Comparison of ENCODE assay signal across 10 cellular contexts in the genomic region with DNA sequence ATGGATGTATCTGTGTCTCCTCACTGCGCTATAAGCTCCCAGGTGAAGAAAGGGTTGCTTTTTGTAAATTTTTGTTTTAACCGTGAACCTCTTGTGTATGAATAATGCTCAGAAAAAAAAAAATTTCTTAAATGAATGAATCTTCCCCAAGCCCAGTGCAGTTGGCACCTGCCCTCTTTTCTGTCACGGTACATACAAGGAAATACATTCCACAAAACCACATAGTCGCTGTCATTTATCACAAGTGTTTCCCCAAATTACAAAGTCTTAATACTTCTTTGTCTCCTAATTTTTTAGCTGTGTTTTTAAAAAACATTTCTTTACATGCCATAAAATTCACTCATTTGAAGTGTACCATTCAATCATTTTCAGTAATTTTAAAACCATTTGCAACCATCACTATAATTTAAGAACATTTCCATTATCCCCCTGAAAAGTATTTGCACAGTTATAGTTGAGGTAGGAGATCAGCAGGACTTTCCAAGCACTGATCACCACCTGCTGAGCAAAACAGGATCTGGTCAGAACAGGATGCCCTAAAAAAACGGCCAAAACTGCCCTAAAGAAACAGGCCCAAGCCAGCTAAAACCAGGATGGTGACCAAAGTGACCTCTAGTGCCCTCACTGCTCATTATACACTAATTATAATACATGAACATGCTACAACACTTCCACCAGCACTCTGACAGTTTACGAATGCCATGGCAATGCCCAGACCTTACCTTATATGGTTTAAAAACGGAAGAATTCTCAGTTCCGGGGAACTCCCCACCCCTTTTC. TPM values are rescaled to one million over a fixed set of nuclear protein-coding genes. Genes with fewer than 3 reads are reported as not detected.
DNase-seq lines count a peak whose midpoint lies in the region; ATAC-seq and TF ChIP-seq lines count a peak whose summit lies in the region.
"Had no signal": no experiment of that assay in that cellular context is flagged by ENCODE, and none has a peak within 500 bp of the region (broad histone marks: within the 10 kb centered on the region; RNA-seq: fewer than 3 reads in every experiment).

No MANE protein-coding gene starts in this region.

- ATAC-seq in CD4-positive, CD25-positive, alpha-beta regulatory T cell (ENCODE audit: low read depth in 2 of 2): no peak
- ATAC-seq in HCT116 (no peak), HG03439 (IDR thresholded peaks at IDR 0.05; ENCODE audit: unreplicated experiment) (no peak)
- no peak for ATAC-seq in activated CD8-positive, alpha-beta T cell treated with anti-CD3 and anti-CD28 coated beads, Interleukin-2, amount 10 ng/mL, durations not matched to agents 7 days and 5 days
- no peak for ATAC-seq in naive thymus-derived CD4-positive, alpha-beta T cell

- no peak for TF ChIP-seq POLR2A in HCT116 (IDR thresholded peaks at IDR 0.05; ENCODE audit: borderline replicate concordance, extremely low read depth, insufficient read depth, insufficient read length)
- TF ChIP-seq POLR2A in Peyer's patch (IDR thresholded peaks at IDR 0.05): no peak

- no peaks in the 10 kb centered on the region for H3K36me3 Mint-ChIP-seq in CD4-positive, CD25-positive, alpha-beta regulatory T cell
- H3K36me3 Mint-ChIP-seq in activated CD8-positive, alpha-beta T cell treated with anti-CD3 and anti-CD28 coated beads, Interleukin-2, amount 10 ng/mL, durations not matched to agents 7 days and 5 days (ENCODE audit: low read depth): peaks cover 29% of the 10 kb centered on the region
- peaks cover 0 to 7% (median 0%) of the 10 kb centered on the region in 5 donors for H3K36me3 Mint-ChIP-seq in naive thymus-derived CD4-positive, alpha-beta T cell

- H3K4me3 ChIP-seq in CD4-positive, CD25-positive, alpha-beta regulatory T cell (ENCODE audit: low read depth, low read length): no peak overlapping the region
- no peak overlapping the region for H3K4me3 ChIP-seq in HCT116 (replicated peaks in 1 of 2; ENCODE audit: low read depth in 1 of 2, low read length in 2 of 2)
- no peak overlapping the region for H3K4me3 ChIP-seq in naive thymus-derived CD4-positive, alpha-beta T cell (ENCODE audit: low read length)
- H3K4me3 ChIP-seq in Peyer's patch: peak overlapping the region in 1 of 4 donors; percentile 68
- H3K4me3 ChIP-seq in BE2C (ENCODE audit: low read depth, low read length): no peak overlapping the region

- H3K4me3 Mint-ChIP-seq in CD4-positive, CD25-positive, alpha-beta regulatory T cell: peak overlapping the region; percentile 88 to 98 (median 92)
- H3K4me3 Mint-ChIP-seq in activated CD8-positive, alpha-beta T cell treated with anti-CD3 and anti-CD28 coated beads, Interleukin-2, amount 10 ng/mL, durations not matched to agents 7 days and 5 days: peak overlapping the region; percentile 84
- H3K4me3 Mint-ChIP-seq in naive thymus-derived CD4-positive, alpha-beta T cell: peak overlapping the region; percentile 87 to 97 (median 94)

- DNase-seq in CD4-positive, CD25-positive, alpha-beta regulatory T cell: no peak
- no peak for DNase-seq in HCT116 (ENCODE audit: low read depth, low spot score)
- no peak for DNase-seq in activated CD8-positive, alpha-beta T cell treated with anti-CD3 and anti-CD28 coated beads, Interleukin-2, amount 10 ng/mL, durations not matched to agents 7 days and 5 days
- no peak for DNase-seq in naive thymus-derived CD4-positive, alpha-beta T cell
- DNase-seq in Peyer's patch: no peak
- DNase-seq in EL: no peak
- no peak for DNase-seq in BE2C
- DNase-seq: activated CD4-positive, CD25-positive, alpha-beta regulatory T cell treated with anti-CD3 and anti-CD28 coated beads, Interleukin-2, amount 50 U/mL, for 72 hours; NCI-H1105 treated with DMSO at 0.1 percent for 48 hours had no signal

- H4K20me1 ChIP-seq in HCT116 (ENCODE audit: insufficient read depth): no peaks in the 10 kb centered on the region

- POLR2A ChIA-PET in HCT116 (lab: Charles Lee): interaction anchor here (1.0 kb wide), 1 partner anchor 36 kb away, joined by 3 read pairs; no protein-coding TSS in a partner anchor
- POLR2A ChIA-PET in activated CD8-positive, alpha-beta T cell treated with anti-CD3 and anti-CD28 coated beads, Interleukin-2, amount 10 ng/mL, durations not matched to agents 7 days and 5 days (lab: Charles Lee): interaction anchor here (2.0 to 4.3 kb wide), 3 partner anchors 24 to 178 kb away, joined by 25 to 62 read pairs (median 44); partner anchors contain the start of genes BIVM, ERCC5, POGLUT2 and TPP2
- POLR2A ChIA-PET in naive thymus-derived CD4-positive, alpha-beta T cell (lab: Charles Lee): interaction anchor here (2.6 to 4.3 kb wide), 3 partner anchors 72 to 182 kb away, joined by 19 to 51 read pairs (median 41); partner anchors contain the start of genes ERCC5 and TPP2

- intact Hi-C loops in HCT116 (cut with micrococcal nuclease): no loop called here
- intact Hi-C loops in naive thymus-derived CD4-positive, alpha-beta T cell (cut with micrococcal nuclease): loop anchor here (5.0 kb wide), 3 partner anchors 47 to 382 kb away; no protein-coding TSS in a partner anchor

- H3K79me2 ChIP-seq in HCT116 (ENCODE audit: insufficient read depth, low read length): peaks cover 21% of the 10 kb centered on the region

- H3K36me3 ChIP-seq in CD4-positive, CD25-positive, alpha-beta regulatory T cell (ENCODE audit: control insufficient read depth, insufficient read depth, low read length): no peaks in the 10 kb centered on the region
- H3K36me3 ChIP-seq in HCT116 (ENCODE audit: control insufficient read depth in 1 of 2, insufficient read depth in 2 of 2, low read length in 2 of 2) (0 out of 4 replicates have a peak, but pooled peaks cover 0 to 3% of the 10 kb centered on the region in 2 experiments), Peyer's patch (no peaks in the 10 kb centered on the region), BE2C (no peaks in the 10 kb centered on the region)
- peaks cover 0 to 7% (median 0%) of the 10 kb centered on the region in 3 experiments for H3K36me3 ChIP-seq in naive thymus-derived CD4-positive, alpha-beta T cell (ENCODE audit: control insufficient read depth in 2 of 3, insufficient read depth in 3 of 3, low read length in 3 of 3)

- H3K27me3 ChIP-seq in CD4-positive, CD25-positive, alpha-beta regulatory T cell (ENCODE audit: control insufficient read depth, insufficient read depth, low read length): no peaks in the 10 kb centered on the region
- H3K27me3 ChIP-seq in HCT116 (ENCODE audit: insufficient read depth, low read length): no peaks in the 10 kb centered on the region
- H3K27me3 ChIP-seq in naive thymus-derived CD4-positive, alpha-beta T cell (ENCODE audit: control insufficient read depth in 2 of 2, insufficient read depth in 2 of 2, low read length in 2 of 2): no peaks in the 10 kb centered on the region
- H3K27me3 ChIP-seq in Peyer's patch: no peaks in the 10 kb centered on the region
- H3K27me3 ChIP-seq in BE2C: no peaks in the 10 kb centered on the region

- peaks cover 23% of the 10 kb centered on the region for H3K4me1 ChIP-seq in CD4-positive, CD25-positive, alpha-beta regulatory T cell (ENCODE audit: control insufficient read depth, insufficient read depth, low read length, poor library complexity, severe bottlenecking)
- peaks cover 0 to 25% of the 10 kb centered on the region in 2 experiments; a peak in 2 of 4 replicates for H3K4me1 ChIP-seq in HCT116 (ENCODE audit: control insufficient read depth in 1 of 2, insufficient read depth in 2 of 2, low read length in 2 of 2)
- H3K4me1 ChIP-seq in naive thymus-derived CD4-positive, alpha-beta T cell (ENCODE audit: control insufficient read depth in 2 of 2, insufficient read depth in 2 of 2, low read length in 2 of 2): peaks cover 11 to 13% of the 10 kb centered on the region in 2 donors
- H3K4me1 ChIP-seq in Peyer's patch: peaks cover 0 to 11% (median 3%) of the 10 kb centered on the region in 4 donors
- H3K4me1 ChIP-seq in BE2C: no peaks in the 10 kb centered on the region

- H3K9ac ChIP-seq in HCT116 (ENCODE audit: low read length): no peak overlapping the region

- no peaks in the 10 kb centered on the region for H3K9me3 ChIP-seq in CD4-positive, CD25-positive, alpha-beta regulatory T cell (ENCODE audit: control insufficient read depth in 2 of 2, low read length in 2 of 2)
- H3K9me3 ChIP-seq in HCT116 (ENCODE audit: control insufficient read depth in 1 of 2, insufficient read depth in 1 of 2, low read depth in 1 of 2, low read length in 2 of 2): no peaks in the 10 kb centered on the region
- no peaks in the 10 kb centered on the region for H3K9me3 ChIP-seq in naive thymus-derived CD4-positive, alpha-beta T cell (ENCODE audit: control insufficient read depth in 2 of 3, low read length in 3 of 3)
- H3K9me3 ChIP-seq in Peyer's patch: no peaks in the 10 kb centered on the region
- H3K9me3 ChIP-seq in BE2C: no peaks in the 10 kb centered on the region

- no peak for TF ChIP-seq RAD21 in HCT116 (IDR thresholded peaks at IDR 0.05; ENCODE audit: low read depth)

- H3K27me3 Mint-ChIP-seq in CD4-positive, CD25-positive, alpha-beta regulatory T cell: no peaks in the 10 kb centered on the region
- no peaks in the 10 kb centered on the region for H3K27me3 Mint-ChIP-seq in activated CD8-positive, alpha-beta T cell treated with anti-CD3 and anti-CD28 coated beads, Interleukin-2, amount 10 ng/mL, durations not matched to agents 7 days and 5 days (ENCODE audit: low read depth)
- H3K27me3 Mint-ChIP-seq in naive thymus-derived CD4-positive, alpha-beta T cell: no peaks in the 10 kb centered on the region

- peaks cover 21 to 51% (median 36%) of the 10 kb centered on the region in 4 donors for H3K4me1 Mint-ChIP-seq in CD4-positive, CD25-positive, alpha-beta regulatory T cell
- H3K4me1 Mint-ChIP-seq in activated CD8-positive, alpha-beta T cell treated with anti-CD3 and anti-CD28 coated beads, Interleukin-2, amount 10 ng/mL, durations not matched to agents 7 days and 5 days (ENCODE audit: low read depth): peaks cover 73% of the 10 kb centered on the region
- peaks cover 25 to 65% (median 56%) of the 10 kb centered on the region in 7 donors for H3K4me1 Mint-ChIP-seq in naive thymus-derived CD4-positive, alpha-beta T cell

- CTCF ChIA-PET in HCT116 (lab: Charles Lee): interaction anchor here (2.0 kb wide), 1 partner anchor 72 kb away, joined by 4 read pairs; no protein-coding TSS in a partner anchor
- CTCF ChIA-PET in activated CD8-positive, alpha-beta T cell treated with anti-CD3 and anti-CD28 coated beads, Interleukin-2, amount 10 ng/mL, durations not matched to agents 7 days and 5 days (lab: Charles Lee): interaction anchor here (1.1 to 5.2 kb wide), 2 partner anchors 16 to 26 kb away, joined by 6 to 32 read pairs; no protein-coding TSS in a partner anchor
- CTCF ChIA-PET in naive thymus-derived CD4-positive, alpha-beta T cell (lab: Charles Lee): interaction anchor here (1.3 to 2.0 kb wide), 2 partner anchors 26 to 193 kb away, joined by 3 to 4 read pairs; no protein-coding TSS in a partner anchor

- no peak overlapping the region for H2AFZ ChIP-seq in HCT116 (ENCODE audit: low read depth, low read length, poor library complexity, severe bottlenecking)

- H3K27ac ChIP-seq in CD4-positive, CD25-positive, alpha-beta regulatory T cell (ENCODE audit: insufficient read depth, low read length, poor library complexity, severe bottlenecking): no peak overlapping the region
- no peak overlapping the region for H3K27ac ChIP-seq in HCT116 (ENCODE audit: low read depth, low read length)
- no peak overlapping the region for H3K27ac ChIP-seq in naive thymus-derived CD4-positive, alpha-beta T cell (ENCODE audit: low read depth, low read length)
- no peak overlapping the region for H3K27ac ChIP-seq in Peyer's patch

- H3K4me2 ChIP-seq in HCT116 (ENCODE audit: low read length): peak overlapping the region; percentile 96; the same call in 1 of the 2 replicates

- RAD21 ChIA-PET in HCT116 (lab: Charles Lee; ENCODE audit: low non-redundant PET in 1 of 2, low total read pairs in 2 of 2, uncharacterized antibody in 2 of 2, unreplicated experiment in 2 of 2): no interaction called here

- no peaks in the 10 kb centered on the region for H3K9me3 Mint-ChIP-seq in CD4-positive, CD25-positive, alpha-beta regulatory T cell
- H3K9me3 Mint-ChIP-seq in activated CD8-positive, alpha-beta T cell treated with anti-CD3 and anti-CD28 coated beads, Interleukin-2, amount 10 ng/mL, durations not matched to agents 7 days and 5 days (ENCODE audit: insufficient read depth): no peaks in the 10 kb centered on the region
- peaks cover 0 to 4% (median 0%) of the 10 kb centered on the region in 11 donors for H3K9me3 Mint-ChIP-seq in naive thymus-derived CD4-positive, alpha-beta T cell

- BruUV-seq in HCT116 (replicated peaks; lab: Mats Ljungman, UMichigan): no TSS peak

- no peak for TF ChIP-seq CTCF in HCT116 (IDR thresholded peaks at IDR 0.05 in 2 of 3, conservative IDR thresholded peaks at IDR 0.05 in 1 of 3; ENCODE audit: borderline replicate concordance in 1 of 3, insufficient read depth in 1 of 3, low read depth in 2 of 3, low read length in 2 of 3)
- no peak for TF ChIP-seq CTCF in Peyer's patch (IDR thresholded peaks at IDR 0.05)
- TF ChIP-seq CTCF in BE2C (IDR thresholded peaks at IDR 0.05; ENCODE audit: low read depth, low read length): no peak

- no peaks in the 10 kb centered on the region for H3K9me2 ChIP-seq in HCT116 (ENCODE audit: insufficient read depth)

- peak overlapping the region; percentile 52 to 97 (median 91) for H3K27ac Mint-ChIP-seq in CD4-positive, CD25-positive, alpha-beta regulatory T cell
- H3K27ac Mint-ChIP-seq in activated CD8-positive, alpha-beta T cell treated with anti-CD3 and anti-CD28 coated beads, Interleukin-2, amount 10 ng/mL, durations not matched to agents 7 days and 5 days: peak overlapping the region; percentile 92
- H3K27ac Mint-ChIP-seq in naive thymus-derived CD4-positive, alpha-beta T cell: peak overlapping the region; percentile 66 to 96 (median 92)

RNA-seq across cellular contexts. Expression of gene TEX30, which starts 1.2 kb away (rescaled TPM):
- 8.4 TPM for total RNA-seq in CD4-positive, CD25-positive, alpha-beta regulatory T cell
- 10 to 100 TPM; 17.5 to 29.5 (median 26.0) TPM for polyA plus RNA-seq in CD4-positive, CD25-positive, alpha-beta regulatory T cell
- 22.3 TPM for total RNA-seq in HCT116 (2021; ENCODE audit: unreplicated experiment)
- 4.2 and 9.6 TPM in 2 replicates for polyA plus RNA-seq in HCT116 (2012)
- 10 to 100 TPM; 40.1 to 43.3 TPM for total RNA-seq in activated CD8-positive, alpha-beta T cell treated with anti-CD3 and anti-CD28 coated beads, Interleukin-2, amount 10 ng/mL, durations not matched to agents 7 days and 5 days
- 10 to 100 TPM in 1 of 5 experiments, 1 to 10 TPM in 4; 3.7 to 30.8 (median 8.3) TPM for total RNA-seq in naive thymus-derived CD4-positive, alpha-beta T cell
- polyA plus RNA-seq in naive thymus-derived CD4-positive, alpha-beta T cell: 10 to 100 TPM; 17.8 to 20.4 TPM
- total RNA-seq in Peyer's patch: 10 to 100 TPM in 1 of 4 donors, 1 to 10 TPM in 2, not detected in 1; 2.4 to 11.0 (median 4.8) TPM
- polyA plus RNA-seq in BE2C (2012; ENCODE audit: insufficient read depth, insufficient read length, low read depth): 6.2 TPM

RNA-seq across cellular contexts. Expression of gene POGLUT2, which starts 24.0 kb away (rescaled TPM):
- total RNA-seq in CD4-positive, CD25-positive, alpha-beta regulatory T cell: 0.64 TPM
- polyA plus RNA-seq in CD4-positive, CD25-positive, alpha-beta regulatory T cell: 1 to 10 TPM in 2 of 4 donors, under 1 TPM in 2; 0.20 to 1.2 (median 1.0) TPM
- total RNA-seq in HCT116 (2021; ENCODE audit: unreplicated experiment) (4.8 TPM), Peyer's patch (1 to 10 TPM in 2 of 4 donors, under 1 TPM in 1, not detected in 1; 0.70 to 2.4 (median 1.5) TPM)
- polyA plus RNA-seq in HCT116 (2012): 1.2 and 2.2 TPM in 2 replicates
- 10 to 100 TPM; 12.5 to 13.4 TPM for total RNA-seq in activated CD8-positive, alpha-beta T cell treated with anti-CD3 and anti-CD28 coated beads, Interleukin-2, amount 10 ng/mL, durations not matched to agents 7 days and 5 days
- total RNA-seq in naive thymus-derived CD4-positive, alpha-beta T cell: 10 to 100 TPM in 1 of 5 experiments, under 1 TPM in 4; 0.19 to 10.4 (median 0.40) TPM
- polyA plus RNA-seq in naive thymus-derived CD4-positive, alpha-beta T cell: not detected
- 26.9 TPM for polyA plus RNA-seq in BE2C (2012; ENCODE audit: insufficient read depth, insufficient read length, low read depth)

RNA-seq across cellular contexts. Expression of gene BIVM, which starts 24.1 kb away (rescaled TPM):
- total RNA-seq in CD4-positive, CD25-positive, alpha-beta regulatory T cell: 8.4 TPM
- polyA plus RNA-seq in CD4-positive, CD25-positive, alpha-beta regulatory T cell: 1 to 10 TPM; 6.1 to 8.1 (median 7.6) TPM
- 11.3 TPM for total RNA-seq in HCT116 (2021; ENCODE audit: unreplicated experiment)
- polyA plus RNA-seq in HCT116 (2012): 1.8 and 3.1 TPM in 2 replicates
- 10 to 100 TPM; 26.9 to 27.7 TPM for total RNA-seq in activated CD8-positive, alpha-beta T cell treated with anti-CD3 and anti-CD28 coated beads, Interleukin-2, amount 10 ng/mL, durations not matched to agents 7 days and 5 days
- total RNA-seq in naive thymus-derived CD4-positive, alpha-beta T cell: 10 to 100 TPM in 1 of 5 experiments, 1 to 10 TPM in 4; 3.7 to 31.2 (median 4.9) TPM
- 1 to 10 TPM; 2.6 to 4.0 TPM for polyA plus RNA-seq in naive thymus-derived CD4-positive, alpha-beta T cell
- 10 to 100 TPM; 14.6 to 24.9 (median 18.0) TPM for total RNA-seq in Peyer's patch
- 13.4 TPM for polyA plus RNA-seq in BE2C (2012; ENCODE audit: insufficient read depth, insufficient read length, low read depth)
